In the genomic region with DNA sequence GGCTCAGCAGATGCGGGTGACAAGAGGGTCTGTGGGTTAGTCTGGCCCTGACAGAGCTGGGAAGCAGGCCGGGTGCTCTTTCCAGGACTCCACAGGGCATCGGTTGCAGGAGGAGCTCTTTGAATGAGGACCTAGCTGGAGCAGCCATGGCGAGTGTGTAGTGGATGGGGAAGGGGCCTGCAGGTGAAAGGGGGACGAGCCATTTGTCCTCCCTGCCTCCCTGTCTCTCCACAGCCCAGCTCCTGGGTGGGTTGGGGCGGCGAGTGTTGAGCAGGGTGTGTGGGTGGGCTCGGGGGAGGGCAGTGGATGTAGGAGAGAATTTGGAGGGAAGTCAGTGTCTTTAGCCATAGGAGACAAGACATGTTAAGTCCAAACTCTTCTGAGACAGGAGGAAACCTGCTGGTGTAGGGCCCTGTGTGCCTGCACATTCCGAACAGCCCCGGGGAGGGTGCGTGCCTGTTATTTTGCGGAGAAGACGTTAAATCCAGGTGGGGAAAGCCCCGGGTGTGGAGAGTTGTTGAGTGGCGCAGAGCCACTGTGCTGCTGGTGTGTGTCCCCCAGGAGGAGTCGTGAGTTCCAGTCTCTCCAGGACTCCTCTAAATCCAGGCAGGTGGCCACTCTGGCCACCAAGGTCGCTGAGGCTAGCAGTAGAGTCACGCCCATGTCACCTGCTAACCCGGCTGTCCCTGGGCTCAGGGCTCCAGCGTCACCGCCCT, we compare ENCODE assay signal across 24 cellular contexts.
DNase-seq lines count a peak whose midpoint lies in the region; ATAC-seq and TF ChIP-seq lines count a peak whose summit lies in the region.
"Had no signal": no experiment of that assay in that cellular context is flagged by ENCODE, and none has a peak within 500 bp of the region (broad histone marks: within the 10 kb centered on the region; RNA-seq: fewer than 3 reads in every experiment).

No MANE protein-coding gene starts in this region.

- H2BK120ac ChIP-seq in mesendoderm (ENCODE audit: low read depth, low read length) = no peak overlapping the region

- H3K4me2 ChIP-seq in HCT116 (ENCODE audit: low read length) (no peak overlapping the region), osteoblast (ENCODE audit: insufficient read depth, low read length) (no peak overlapping the region), mesendoderm (ENCODE audit: low read length) (no peak overlapping the region)

- peaks cover 5% of the 10 kb centered on the region for H3K9me3 ChIP-seq in AG04450 (ENCODE audit: control insufficient read depth, insufficient read depth, low read length)
- H3K9me3 ChIP-seq in HCT116 (ENCODE audit: control insufficient read depth in 1 of 2, insufficient read depth in 1 of 2, low read depth in 1 of 2, low read length in 2 of 2) = no peaks in the 10 kb centered on the region
- no peaks in the 10 kb centered on the region for H3K9me3 ChIP-seq in osteoblast (ENCODE audit: low read depth, low read length)
- H3K9me3 ChIP-seq: Peyer's patch, thyroid gland had no signal

- BruUV-seq in HCT116 (replicated peaks; lab: Mats Ljungman, UMichigan) = TSS peak; percentile 29

- H3K27me3 ChIP-seq in AG04450 (ENCODE audit: control insufficient read depth, insufficient read depth, low read length) (no peaks in the 10 kb centered on the region), HCT116 (ENCODE audit: insufficient read depth, low read length) (no peaks in the 10 kb centered on the region), osteoblast (ENCODE audit: insufficient read depth, low read length) (no peaks in the 10 kb centered on the region), mesendoderm (ENCODE audit: insufficient read depth, low read length, poor library complexity) (no peaks in the 10 kb centered on the region)
- H3K27me3 ChIP-seq: Peyer's patch, thyroid gland had no signal

- DNase-seq in AG04450 (ENCODE audit: low read depth, low spot score) (no peak), HCT116 (ENCODE audit: low read depth, low spot score) (no peak), osteoblast (ENCODE audit: insufficient read length, low spot score, missing footprints) (peak; percentile 65), T1000 (lab: John Stamatoyannopoulos, UW) (no peak), NCI-H2227 treated with DMSO at 0.1 percent for 48 hours (lab: John Stamatoyannopoulos, UW) (no peak), mesendoderm (no peak)
- DNase-seq in central memory CD8-positive, alpha-beta T cell (ENCODE audit: low spot score in 2 of 2) = no peak
- no peak for DNase-seq in activated CD8-positive, alpha-beta T cell treated with anti-CD3 and anti-CD28 coated beads, Interleukin-2, amount 10 ng/mL, durations not matched to agents 7 days and 5 days
- DNase-seq: activated CD4-positive, alpha-beta T cell treated with anti-CD3 and anti-CD28 coated beads for 48 hours; activated CD8-positive, alpha-beta memory T cell treated with anti-CD3 and anti-CD28 coated beads, Interleukin-2, amount 10 ng/mL, durations not matched to agents 7 days and 5 days; activated naive CD4-positive, alpha-beta T cell treated with anti-CD3 and anti-CD28 coated beads for 36 hours; anterior cingulate cortex; CD4-positive, CD25-positive, alpha-beta regulatory T cell; central memory CD4-positive, alpha-beta T cell; mammary epithelial cell; naive thymus-derived CD4-positive, alpha-beta T cell; NCI-H146; NCI-H524; occipital lobe; Peyer's patch; stimulated activated CD4-positive, alpha-beta T cell treated with anti-CD3 and anti-CD28 coated beads, Interleukin-4, amount 100 ng/mL, for 4 hours; T-helper 2 cell; thyroid gland had no signal

- no peaks in the 10 kb centered on the region for H3K9me2 ChIP-seq in HCT116 (ENCODE audit: insufficient read depth)

- H3K36me3 ChIP-seq in HCT116 (ENCODE audit: control insufficient read depth in 1 of 2, insufficient read depth in 2 of 2, low read length in 2 of 2) = peaks cover 3 to 7% of the 10 kb centered on the region in 2 experiments; a peak in 1 of 4 replicates
- peaks cover 82% of the 10 kb centered on the region for H3K36me3 ChIP-seq in osteoblast (ENCODE audit: insufficient read depth, low read length)
- H3K36me3 ChIP-seq in mesendoderm (ENCODE audit: control insufficient read depth, insufficient read depth, low read length) = no peaks in the 10 kb centered on the region

- no peak overlapping the region for H2BK5ac ChIP-seq in mesendoderm (ENCODE audit: low read length)

- no CpG with 5 or more reads among the region's 21 CpGs for WGBS in mesendoderm (ENCODE audit: extremely low coverage, insufficient coverage, low lambda C conversion rate)

- H3K79me2 ChIP-seq in HCT116 (ENCODE audit: insufficient read depth, low read length) (no peaks in the 10 kb centered on the region), osteoblast (ENCODE audit: insufficient read depth, low read length) (peaks cover 39% of the 10 kb centered on the region), mesendoderm (ENCODE audit: control insufficient read depth, insufficient read depth, low read length) (no peaks in the 10 kb centered on the region)

- ATAC-seq in HCT116 = no peak
- ATAC-seq in central memory CD8-positive, alpha-beta T cell (replicated peaks; ENCODE audit: extremely low read depth, poor library complexity, severe bottlenecking) = no peak
- no peak for ATAC-seq in activated CD8-positive, alpha-beta T cell treated with anti-CD3 and anti-CD28 coated beads, Interleukin-2, amount 10 ng/mL, durations not matched to agents 7 days and 5 days
- ATAC-seq: activated CD8-positive, alpha-beta memory T cell treated with anti-CD3 and anti-CD28 coated beads, Interleukin-2, amount 10 ng/mL, durations not matched to agents 7 days and 5 days; naive thymus-derived CD4-positive, alpha-beta T cell had no signal

- H3K27me3 Mint-ChIP-seq in central memory CD8-positive, alpha-beta T cell = no peaks in the 10 kb centered on the region
- no peaks in the 10 kb centered on the region for H3K27me3 Mint-ChIP-seq in activated CD8-positive, alpha-beta T cell treated with anti-CD3 and anti-CD28 coated beads, Interleukin-2, amount 10 ng/mL, durations not matched to agents 7 days and 5 days (ENCODE audit: low read depth)
- H3K27me3 Mint-ChIP-seq: activated CD8-positive, alpha-beta memory T cell treated with anti-CD3 and anti-CD28 coated beads, Interleukin-2, amount 10 ng/mL, durations not matched to agents 7 days and 5 days; CD4-positive, CD25-positive, alpha-beta regulatory T cell; naive thymus-derived CD4-positive, alpha-beta T cell; stimulated activated naive CD8-positive, alpha-beta T cell treated with anti-CD3 and anti-CD28 coated beads, Interleukin-15, Interleukin-2, amounts not matched to agents 100 ng/mL and 50 ng/mL, for 24 hours had no signal

- no peak overlapping the region for H3K9ac ChIP-seq in HCT116 (ENCODE audit: low read length)
- H3K9ac ChIP-seq in mesendoderm (ENCODE audit: low read length) = no peak overlapping the region

- H3K56ac ChIP-seq in mesendoderm (ENCODE audit: low read length) = no peak overlapping the region

- H3K27ac ChIP-seq in AG04450 (ENCODE audit: low read depth, low read length) (peak overlapping the region; percentile 90), HCT116 (ENCODE audit: low read depth, low read length) (no peak overlapping the region), osteoblast (ENCODE audit: low read depth, low read length) (peak overlapping the region; percentile 81), mesendoderm (ENCODE audit: low read depth, low read length) (no peak overlapping the region)
- H3K27ac ChIP-seq: Peyer's patch, thyroid gland had no signal

- no peaks in the 10 kb centered on the region for H3K4me1 Mint-ChIP-seq in central memory CD8-positive, alpha-beta T cell
- H3K4me1 Mint-ChIP-seq in activated CD8-positive, alpha-beta T cell treated with anti-CD3 and anti-CD28 coated beads, Interleukin-2, amount 10 ng/mL, durations not matched to agents 7 days and 5 days (ENCODE audit: low read depth) = no peaks in the 10 kb centered on the region
- H3K4me1 Mint-ChIP-seq: activated CD8-positive, alpha-beta memory T cell treated with anti-CD3 and anti-CD28 coated beads, Interleukin-2, amount 10 ng/mL, durations not matched to agents 7 days and 5 days; CD4-positive, CD25-positive, alpha-beta regulatory T cell; naive thymus-derived CD4-positive, alpha-beta T cell had no signal

- RAD21 ChIA-PET in HCT116 (lab: Charles Lee; ENCODE audit: low non-redundant PET in 1 of 2, low total read pairs in 2 of 2, uncharacterized antibody in 2 of 2, unreplicated experiment in 2 of 2) = no interaction called here

- H3K36me3 Mint-ChIP-seq in central memory CD8-positive, alpha-beta T cell (ENCODE audit: insufficient read depth) = peaks cover 9% of the 10 kb centered on the region
- peaks cover 9% of the 10 kb centered on the region for H3K36me3 Mint-ChIP-seq in activated CD8-positive, alpha-beta T cell treated with anti-CD3 and anti-CD28 coated beads, Interleukin-2, amount 10 ng/mL, durations not matched to agents 7 days and 5 days (ENCODE audit: low read depth)
- H3K36me3 Mint-ChIP-seq: naive thymus-derived CD4-positive, alpha-beta T cell had no signal

- H3K4me3 Mint-ChIP-seq in central memory CD8-positive, alpha-beta T cell = no peak overlapping the region
- no peak overlapping the region for H3K4me3 Mint-ChIP-seq in activated CD8-positive, alpha-beta T cell treated with anti-CD3 and anti-CD28 coated beads, Interleukin-2, amount 10 ng/mL, durations not matched to agents 7 days and 5 days
- H3K4me3 Mint-ChIP-seq: activated CD8-positive, alpha-beta memory T cell treated with anti-CD3 and anti-CD28 coated beads, Interleukin-2, amount 10 ng/mL, durations not matched to agents 7 days and 5 days; activated naive CD4-positive, alpha-beta T cell treated with anti-CD3 and anti-CD28 coated beads for 36 hours; CD4-positive, CD25-positive, alpha-beta regulatory T cell; naive thymus-derived CD4-positive, alpha-beta T cell; stimulated activated naive CD8-positive, alpha-beta T cell treated with anti-CD3 and anti-CD28 coated beads, Interleukin-15, Interleukin-2, amounts not matched to agents 100 ng/mL and 50 ng/mL, for 24 hours had no signal

- peak overlapping the region; percentile 44 for H3K27ac Mint-ChIP-seq in central memory CD8-positive, alpha-beta T cell (ENCODE audit: low read depth)
- H3K27ac Mint-ChIP-seq in activated CD8-positive, alpha-beta T cell treated with anti-CD3 and anti-CD28 coated beads, Interleukin-2, amount 10 ng/mL, durations not matched to agents 7 days and 5 days = no peak overlapping the region
- H3K27ac Mint-ChIP-seq: activated CD8-positive, alpha-beta memory T cell treated with anti-CD3 and anti-CD28 coated beads, Interleukin-2, amount 10 ng/mL, durations not matched to agents 7 days and 5 days; activated naive CD4-positive, alpha-beta T cell treated with anti-CD3 and anti-CD28 coated beads for 36 hours; CD4-positive, CD25-positive, alpha-beta regulatory T cell; stimulated activated naive CD8-positive, alpha-beta T cell treated with anti-CD3 and anti-CD28 coated beads, Interleukin-15, Interleukin-2, amounts not matched to agents 100 ng/mL and 50 ng/mL, for 24 hours had no signal

- intact Hi-C loops in HCT116 (cut with micrococcal nuclease) = no loop called here

- no peak overlapping the region for H4K8ac ChIP-seq in mesendoderm (ENCODE audit: low read depth, low read length)

- no peak for TF ChIP-seq POLR2A in HCT116 (IDR thresholded peaks at IDR 0.05; ENCODE audit: borderline replicate concordance, extremely low read depth, insufficient read depth, insufficient read length)

- H3K4me3 ChIP-seq in AG04450 (ENCODE audit: low read depth, low read length) (no peak overlapping the region), HCT116 (replicated peaks in 1 of 2; ENCODE audit: low read depth in 1 of 2, low read length in 2 of 2) (no peak overlapping the region), osteoblast (ENCODE audit: insufficient read depth, low read length) (no peak overlapping the region), mesendoderm (ENCODE audit: low read length) (no peak overlapping the region)
- H3K4me3 ChIP-seq: Peyer's patch, thyroid gland had no signal

- CTCF ChIA-PET in AG04450 (lab: Charles Lee) = interaction anchor here (1.0 kb wide), 1 partner anchor 21 kb away, joined by 3 read pairs; no protein-coding TSS in a partner anchor
- CTCF ChIA-PET in HCT116 (lab: Charles Lee) = no interaction called here
- CTCF ChIA-PET in activated CD8-positive, alpha-beta T cell treated with anti-CD3 and anti-CD28 coated beads, Interleukin-2, amount 10 ng/mL, durations not matched to agents 7 days and 5 days (lab: Charles Lee) = no interaction called here

- no peak overlapping the region for H3K18ac ChIP-seq in mesendoderm (ENCODE audit: low read length)

- TF ChIP-seq RAD21 in HCT116 (IDR thresholded peaks at IDR 0.05; ENCODE audit: low read depth) = no peak

- H2AFZ ChIP-seq in HCT116 (ENCODE audit: low read depth, low read length, poor library complexity, severe bottlenecking) = no peak overlapping the region
- no peak overlapping the region for H2AFZ ChIP-seq in osteoblast (ENCODE audit: low read length)

- H3K79me1 ChIP-seq in mesendoderm (ENCODE audit: low read length) = no peaks in the 10 kb centered on the region

- H3K23ac ChIP-seq in mesendoderm (ENCODE audit: low read length) = no peak overlapping the region

- H4K5ac ChIP-seq in mesendoderm (ENCODE audit: low read length) = no peak overlapping the region

- no peak for TF ChIP-seq CTCF in AG04450 (IDR thresholded peaks at IDR 0.05; ENCODE audit: low read depth, low read length)
- no peak for TF ChIP-seq CTCF in HCT116 (IDR thresholded peaks at IDR 0.05 in 2 of 3, conservative IDR thresholded peaks at IDR 0.05 in 1 of 3; ENCODE audit: borderline replicate concordance in 1 of 3, insufficient read depth in 1 of 3, low read depth in 2 of 3, low read length in 2 of 3)
- TF ChIP-seq CTCF in osteoblast (IDR thresholded peaks at IDR 0.05; ENCODE audit: extremely low read depth, low read depth, low read length) = no peak

- H2AK5ac ChIP-seq in mesendoderm (ENCODE audit: low read length) = no peak overlapping the region

- H3K4ac ChIP-seq in mesendoderm (ENCODE audit: low read depth, low read length) = no peak overlapping the region

- no peaks in the 10 kb centered on the region for H3K9me3 Mint-ChIP-seq in central memory CD8-positive, alpha-beta T cell
- no peaks in the 10 kb centered on the region for H3K9me3 Mint-ChIP-seq in activated CD8-positive, alpha-beta T cell treated with anti-CD3 and anti-CD28 coated beads, Interleukin-2, amount 10 ng/mL, durations not matched to agents 7 days and 5 days (ENCODE audit: insufficient read depth)
- H3K9me3 Mint-ChIP-seq: stimulated activated naive CD8-positive, alpha-beta T cell treated with anti-CD3 and anti-CD28 coated beads, Interleukin-15, Interleukin-2, amounts not matched to agents 100 ng/mL and 50 ng/mL, for 24 hours had no signal

- no peak overlapping the region for H2BK15ac ChIP-seq in mesendoderm (replicated peaks; ENCODE audit: low read depth)

- POLR2A ChIA-PET in AG04450 (lab: Yijun Ruan, JAX) = interaction anchor here (1.2 kb wide), 1 partner anchor 11 kb away, joined by 3 read pairs; no protein-coding TSS in a partner anchor
- POLR2A ChIA-PET in HCT116 (lab: Charles Lee) = no interaction called here
- POLR2A ChIA-PET in activated CD8-positive, alpha-beta T cell treated with anti-CD3 and anti-CD28 coated beads, Interleukin-2, amount 10 ng/mL, durations not matched to agents 7 days and 5 days (lab: Charles Lee) = no interaction called here

- H4K20me1 ChIP-seq in HCT116 (ENCODE audit: insufficient read depth) = no peaks in the 10 kb centered on the region
- H4K20me1 ChIP-seq in osteoblast (ENCODE audit: insufficient read depth, low read length) = peaks cover 35% of the 10 kb centered on the region

- peaks cover 9 to 22% of the 10 kb centered on the region in 2 experiments for H3K4me1 ChIP-seq in HCT116 (ENCODE audit: control insufficient read depth in 1 of 2, insufficient read depth in 2 of 2, low read length in 2 of 2)
- peaks cover 22% of the 10 kb centered on the region for H3K4me1 ChIP-seq in osteoblast (ENCODE audit: insufficient read depth, low read length)
- no peaks in the 10 kb centered on the region for H3K4me1 ChIP-seq in mesendoderm (ENCODE audit: control insufficient read depth, low read depth, low read length)
- H3K4me1 ChIP-seq: Peyer's patch had no signal

Comparison
In these comparisons a context has a peak if more than half of its experiments do, and no peak if none do; other contexts are left out.
1. H3K27ac ChIP-seq: peak in AG04450 (single experiment) and osteoblast (single experiment); none in HCT116 (single experiment) and mesendoderm (single experiment).